In the genomic region with DNA sequence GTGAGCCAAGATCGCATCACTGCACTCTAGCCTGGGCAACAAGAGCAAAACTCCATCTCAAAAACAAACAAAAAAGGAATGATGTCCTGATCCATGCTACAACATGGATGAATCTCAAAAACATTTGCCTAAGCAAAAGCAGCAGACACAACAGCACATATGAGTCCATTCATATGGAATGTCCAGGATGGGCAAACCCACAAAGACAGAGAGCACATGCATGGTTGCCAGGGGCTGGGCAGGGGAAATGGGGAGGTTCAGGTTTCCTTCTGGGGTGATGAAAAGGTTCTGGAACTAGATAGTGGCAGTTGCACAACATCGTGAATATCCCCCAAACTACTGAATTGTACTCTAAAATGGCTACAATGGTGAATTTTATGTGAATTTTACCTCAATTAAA, we compare ENCODE assay signal across 22 cellular contexts.
"Had no signal": no experiment of that assay in that cellular context is flagged by ENCODE, and none has a peak within 500 bp of the region (broad histone marks: within the 10 kb centered on the region; RNA-seq: fewer than 3 reads in every experiment).

No MANE protein-coding gene starts in this region.

- H3K27me3 Mint-ChIP-seq: activated T-helper 17 cell treated with anti-CD3 and anti-CD28 coated beads, Interleukin-2, amount 50 U/mL, for 72 hours had no signal

- H3K9me3 Mint-ChIP-seq: activated T-helper 17 cell treated with anti-CD3 and anti-CD28 coated beads, Interleukin-2, amount 50 U/mL, for 72 hours had no signal

- H3K9me3 ChIP-seq: sigmoid colon, testis, uterus had no signal

- H3K27me3 ChIP-seq: left lung, sigmoid colon, testis, uterus had no signal

- ATAC-seq: activated naive CD4-positive, alpha-beta T cell treated with anti-CD3 and anti-CD28 coated beads, Interleukin-2, amount 50 U/mL, for 72 hours; activated T-helper 17 cell treated with anti-CD3 and anti-CD28 coated beads, Interleukin-2, amount 50 U/mL, for 72 hours; foreskin keratinocyte; left lung; naive thymus-derived CD4-positive, alpha-beta T cell had no signal

- H3K36me3 Mint-ChIP-seq: activated naive CD4-positive, alpha-beta T cell treated with anti-CD3 and anti-CD28 coated beads, Interleukin-2, amount 50 U/mL, for 72 hours had no signal

- H3K4me3 Mint-ChIP-seq: activated T-helper 17 cell treated with anti-CD3 and anti-CD28 coated beads, Interleukin-2, amount 50 U/mL, for 72 hours; naive thymus-derived CD4-positive, alpha-beta T cell; neural crest cell had no signal

- H3K27ac Mint-ChIP-seq: activated naive CD4-positive, alpha-beta T cell treated with anti-CD3 and anti-CD28 coated beads, Interleukin-2, amount 50 U/mL, for 72 hours; activated T-helper 17 cell treated with anti-CD3 and anti-CD28 coated beads, Interleukin-2, amount 50 U/mL, for 72 hours; naive thymus-derived CD4-positive, alpha-beta T cell had no signal

- H3K4me1 Mint-ChIP-seq: activated T-helper 17 cell treated with anti-CD3 and anti-CD28 coated beads, Interleukin-2, amount 50 U/mL, for 72 hours had no signal

- H3K4me3 ChIP-seq: left lung, sigmoid colon, testis, uterus had no signal

- H3K36me3 ChIP-seq: left lung, sigmoid colon, uterus had no signal

- H3K27ac ChIP-seq: foreskin keratinocyte, left lung, sigmoid colon, testis, uterus had no signal

- DNase-seq: activated CD4-positive, alpha-beta T cell treated with anti-CD3 and anti-CD28 coated beads for 1 hour; activated T-cell treated with anti-CD3 and anti-CD28 coated beads, Interleukin-2, amount 50 U/mL, for 1 hour; amygdala; dermis blood vessel endothelial cell; effector CD8-positive, alpha-beta T cell; erythroblast; foreskin keratinocyte; kidney glomerular epithelial cell; left lung; naive thymus-derived CD4-positive, alpha-beta T cell; retina; sigmoid colon; stimulated activated CD4-positive, alpha-beta T cell treated with anti-CD3 and anti-CD28 coated beads, Interleukin-4, amount 100 ng/mL, for 1 hour; stimulated activated naive CD4-positive, alpha-beta T cell; T-helper 1 cell; testis; trophoblast cell; uterus had no signal

- H3K4me1 ChIP-seq: foreskin keratinocyte, uterus had no signal

- FAIRE-seq: TTC549 had no signal
